9 cellular contexts compared by ENCODE assay signal in genomic region chr12:57606016-57606311, GRCh38. TPM values are rescaled to one million over a fixed set of nuclear protein-coding genes. Genes with fewer than 3 reads are reported as not detected.
DNase-seq lines count a peak whose midpoint lies in the region; ATAC-seq and TF ChIP-seq lines count a peak whose summit lies in the region.
"Had no signal": no experiment of that assay in that cellular context is flagged by ENCODE, and none has a peak within 500 bp of the region (broad histone marks: within the 10 kb centered on the region; RNA-seq: fewer than 3 reads in every experiment).

No MANE protein-coding gene starts in this region.

- peaks cover 2% of the 10 kb centered on the region for H3K27me3 Mint-ChIP-seq in activated T-cell treated with anti-CD3 and anti-CD28 coated beads, Interleukin-2, amount 50 U/mL, for 4 hours (ENCODE audit: low read depth)
- H3K27me3 Mint-ChIP-seq in effector memory CD8-positive, alpha-beta T cell = peaks cover 0 to 6% of the 10 kb centered on the region in 2 donors

- DNase-seq in activated T-cell treated with anti-CD3 and anti-CD28 coated beads, Interleukin-2, amount 50 U/mL, for 4 hours = no peak
- no peak for DNase-seq in activated T-cell treated with anti-CD3 and anti-CD28 coated beads, Interleukin-2, amount 50 U/mL, for 48 hours
- DNase-seq in effector memory CD8-positive, alpha-beta T cell = no peak
- no peak for DNase-seq in stimulated activated effector memory CD8-positive, alpha-beta T cell treated with anti-CD3 and anti-CD28 coated beads, Interleukin-12 subunit alpha, Interleukin-12 subunit beta, amount 100 ng/mL, for 72 hours (ENCODE audit: low spot score in 2 of 2)
- DNase-seq in GM20000 (ENCODE audit: low spot score) = no peak
- no peak for DNase-seq in NCI-H128 (lab: John Stamatoyannopoulos, UW; ENCODE audit: unreplicated experiment)
- DNase-seq: ACHN; effector CD4-positive, alpha-beta T cell; stimulated activated CD4-positive, alpha-beta T cell treated with anti-CD3 and anti-CD28 coated beads, Interleukin-4, amount 100 ng/mL, for 4 hours had no signal

- H3K4me3 Mint-ChIP-seq in activated T-cell treated with anti-CD3 and anti-CD28 coated beads, Interleukin-2, amount 50 U/mL, for 4 hours = peak overlapping the region; percentile 79
- peak overlapping the region; percentile 81 to 82 for H3K4me3 Mint-ChIP-seq in effector memory CD8-positive, alpha-beta T cell
- peak overlapping the region; percentile 74 for H3K4me3 Mint-ChIP-seq in stimulated activated effector memory CD8-positive, alpha-beta T cell treated with anti-CD3 and anti-CD28 coated beads, Interleukin-12 subunit alpha, Interleukin-12 subunit beta, amount 100 ng/mL, for 72 hours

- peaks cover 14% of the 10 kb centered on the region for H3K36me3 Mint-ChIP-seq in activated T-cell treated with anti-CD3 and anti-CD28 coated beads, Interleukin-2, amount 50 U/mL, for 4 hours (ENCODE audit: insufficient read depth)
- peaks cover 8% of the 10 kb centered on the region for H3K36me3 Mint-ChIP-seq in effector memory CD8-positive, alpha-beta T cell (ENCODE audit: insufficient read depth)
- peaks cover 15% of the 10 kb centered on the region for H3K36me3 Mint-ChIP-seq in stimulated activated effector memory CD8-positive, alpha-beta T cell treated with anti-CD3 and anti-CD28 coated beads, Interleukin-12 subunit alpha, Interleukin-12 subunit beta, amount 100 ng/mL, for 72 hours

- no peaks in the 10 kb centered on the region for H3K9me3 Mint-ChIP-seq in activated T-cell treated with anti-CD3 and anti-CD28 coated beads, Interleukin-2, amount 50 U/mL, for 4 hours
- H3K9me3 Mint-ChIP-seq in effector memory CD8-positive, alpha-beta T cell = no peaks in the 10 kb centered on the region
- no peaks in the 10 kb centered on the region for H3K9me3 Mint-ChIP-seq in stimulated activated effector memory CD8-positive, alpha-beta T cell treated with anti-CD3 and anti-CD28 coated beads, Interleukin-12 subunit alpha, Interleukin-12 subunit beta, amount 100 ng/mL, for 72 hours

- H3K4me1 Mint-ChIP-seq in activated T-cell treated with anti-CD3 and anti-CD28 coated beads, Interleukin-2, amount 50 U/mL, for 4 hours (ENCODE audit: low read depth) = peaks cover 29% of the 10 kb centered on the region
- H3K4me1 Mint-ChIP-seq in effector memory CD8-positive, alpha-beta T cell (ENCODE audit: low read depth in 2 of 2) = peaks cover 28 to 32% of the 10 kb centered on the region in 2 donors
- peaks cover 44% of the 10 kb centered on the region for H3K4me1 Mint-ChIP-seq in stimulated activated effector memory CD8-positive, alpha-beta T cell treated with anti-CD3 and anti-CD28 coated beads, Interleukin-12 subunit alpha, Interleukin-12 subunit beta, amount 100 ng/mL, for 72 hours

- TF ChIP-seq CTCF in GM20000 (IDR thresholded peaks at IDR 0.05; ENCODE audit: extremely low read depth, missing control alignments) = no peak

- H3K27ac Mint-ChIP-seq in effector memory CD8-positive, alpha-beta T cell = peak overlapping the region in 1 of 2 donors; percentile 80
- H3K27ac Mint-ChIP-seq in stimulated activated effector memory CD8-positive, alpha-beta T cell treated with anti-CD3 and anti-CD28 coated beads, Interleukin-12 subunit alpha, Interleukin-12 subunit beta, amount 100 ng/mL, for 72 hours = no peak overlapping the region

- no peak for ATAC-seq in activated T-cell treated with anti-CD3 and anti-CD28 coated beads, Interleukin-2, amount 50 U/mL, for 4 hours
- ATAC-seq in effector memory CD8-positive, alpha-beta T cell (replicated peaks) = no peak
- ATAC-seq in stimulated activated effector memory CD8-positive, alpha-beta T cell treated with anti-CD3 and anti-CD28 coated beads, Interleukin-12 subunit alpha, Interleukin-12 subunit beta, amount 100 ng/mL, for 72 hours = no peak

RNA-seq across cellular contexts. Expression of gene DTX3, which starts 1.3 kb away (rescaled TPM):
- 10 to 100 TPM; 15.9 to 18.6 (median 17.0) TPM for total RNA-seq in activated T-cell treated with anti-CD3 and anti-CD28 coated beads, Interleukin-2, amount 50 U/mL, for 4 hours

RNA-seq across cellular contexts. Expression of gene ARHGEF25, which starts 5.3 kb away (rescaled TPM):
- 1 to 10 TPM in 1 of 3 donors, under 1 TPM in 2; 0.56 to 1.6 (median 0.65) TPM for total RNA-seq in activated T-cell treated with anti-CD3 and anti-CD28 coated beads, Interleukin-2, amount 50 U/mL, for 4 hours

RNA-seq across cellular contexts. Expression of gene PIP4K2C, which starts 15.0 kb away (rescaled TPM):
- 10 to 100 TPM; 28.6 to 32.0 (median 29.1) TPM for total RNA-seq in activated T-cell treated with anti-CD3 and anti-CD28 coated beads, Interleukin-2, amount 50 U/mL, for 4 hours

RNA-seq across cellular contexts. Expression of gene B4GALNT1, which starts 27.0 kb away (rescaled TPM):
- total RNA-seq in activated T-cell treated with anti-CD3 and anti-CD28 coated beads, Interleukin-2, amount 50 U/mL, for 4 hours = 1 to 10 TPM; 3.2 to 4.6 (median 3.6) TPM

RNA-seq across cellular contexts. Expression of gene KIF5A, which starts 56.1 kb away (rescaled TPM):
- under 1 TPM; 0.56 to 0.98 (median 0.68) TPM for total RNA-seq in activated T-cell treated with anti-CD3 and anti-CD28 coated beads, Interleukin-2, amount 50 U/mL, for 4 hours
